Comparison of ENCODE assay signal across 8 cellular contexts in the genomic region with DNA sequence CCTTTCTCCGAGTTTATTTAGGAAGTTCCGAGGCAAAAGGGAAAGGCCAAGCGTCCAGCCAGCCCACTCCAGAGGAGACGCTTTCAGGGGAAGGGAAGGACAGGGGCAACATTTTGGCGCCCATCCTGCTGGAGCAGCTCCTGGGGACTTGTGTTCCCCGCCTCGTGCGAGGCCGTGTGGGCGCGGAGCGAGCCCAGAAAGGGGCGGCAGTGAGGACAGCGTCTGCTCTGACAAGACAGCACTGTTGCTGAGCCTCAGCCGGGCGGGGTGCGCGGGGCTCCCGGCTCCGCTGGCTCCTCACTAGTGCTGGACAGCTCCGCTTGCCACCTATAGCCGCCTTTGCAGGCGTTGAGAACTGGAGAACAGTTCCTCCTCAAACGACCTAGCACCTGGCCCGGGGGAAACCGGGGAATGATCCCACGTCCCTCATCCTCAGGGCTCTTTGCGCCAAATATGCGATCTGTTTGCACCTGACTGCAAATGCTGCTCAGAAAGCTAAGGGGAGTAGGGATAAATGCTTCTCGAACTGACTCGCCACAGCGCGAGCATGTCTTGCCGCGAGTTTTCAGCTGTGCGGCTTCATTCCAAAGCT. TPM values are rescaled to one million over a fixed set of nuclear protein-coding genes. Genes with fewer than 3 reads are reported as not detected.
A peak's percentile ranks its signal among the peaks of the same experiment; 100 is the strongest.
DNase-seq lines count a peak whose midpoint lies in the region; ATAC-seq and TF ChIP-seq lines count a peak whose summit lies in the region.

No MANE protein-coding gene starts in this region.

- H3K27ac Mint-ChIP-seq in osteocyte (ENCODE audit: unreplicated experiment), result no peak overlapping the region
- no peak overlapping the region for H3K27ac Mint-ChIP-seq in CD4-positive, alpha-beta memory T cell

- H3K4me3 ChIP-seq in adipocyte (ENCODE audit: low read length), result peak overlapping the region; percentile 89
- no peak overlapping the region for H3K4me3 ChIP-seq in CD4-positive, alpha-beta memory T cell (ENCODE audit: low read length in 2 of 2)

- H3K27me3 ChIP-seq in adipocyte (replicated peaks; ENCODE audit: control insufficient read depth, insufficient read depth, low read length), result no peaks in the 10 kb centered on the region
- H3K27me3 ChIP-seq in CD4-positive, alpha-beta memory T cell (ENCODE audit: insufficient read depth, low read length), result peaks cover 16% of the 10 kb centered on the region

- H3K36me3 ChIP-seq in adipocyte (ENCODE audit: control insufficient read depth, insufficient read depth, low read length, severe bottlenecking), result no peaks in the 10 kb centered on the region
- H3K36me3 ChIP-seq in CD4-positive, alpha-beta memory T cell (ENCODE audit: insufficient read depth, low read length), result no peaks in the 10 kb centered on the region

- H3K4me3 Mint-ChIP-seq in osteocyte (ENCODE audit: unreplicated experiment), result peak overlapping the region; percentile 79
- peak overlapping the region in 2 of 8 donors; percentile 9 to 12 for H3K4me3 Mint-ChIP-seq in CD4-positive, alpha-beta memory T cell

- intact Hi-C loops in Right ventricle myocardium superior (cut with DNase I), result no loop called here
- intact Hi-C loops in CD4-positive, alpha-beta memory T cell (cut with micrococcal nuclease), result no loop called here

- peaks cover 54% of the 10 kb centered on the region for H3K27me3 Mint-ChIP-seq in osteocyte (ENCODE audit: unreplicated experiment)
- peaks cover 26 to 34% of the 10 kb centered on the region in 2 donors for H3K27me3 Mint-ChIP-seq in CD4-positive, alpha-beta memory T cell

- H3K4me1 Mint-ChIP-seq in osteocyte (ENCODE audit: unreplicated experiment), result peaks cover 12% of the 10 kb centered on the region
- H3K4me1 Mint-ChIP-seq in CD4-positive, alpha-beta memory T cell, result peaks cover 5 to 12% (median 7%) of the 10 kb centered on the region in 4 donors

- H3K36me3 Mint-ChIP-seq in osteocyte (ENCODE audit: unreplicated experiment), result no peaks in the 10 kb centered on the region
- no peaks in the 10 kb centered on the region for H3K36me3 Mint-ChIP-seq in CD4-positive, alpha-beta memory T cell

- TF ChIP-seq CTCF in osteocyte (IDR thresholded peaks at IDR 0.05), result no peak

- DNase-seq in Daoy (ENCODE audit: low read depth), result peak; percentile 67
- DNase-seq in adipocyte (ENCODE audit: low read depth), result peak; percentile 91
- DNase-seq in Right ventricle myocardium superior, result peak; percentile 71
- peak; percentile 88 for DNase-seq in osteocyte (ENCODE audit: extremely low spot score, unreplicated experiment)
- no peak for DNase-seq in OCI-M2 (lab: John Stamatoyannopoulos, UW; ENCODE audit: unreplicated experiment)
- no peak for DNase-seq in COR-L47 (lab: John Stamatoyannopoulos, UW)
- DNase-seq in CD4-positive, alpha-beta memory T cell, result no peak

- no peak overlapping the region for H3K27ac ChIP-seq in CD4-positive, alpha-beta memory T cell (ENCODE audit: low read depth, low read length)

- ATAC-seq in Right ventricle myocardium superior (ENCODE audit: poor library complexity), result peak; percentile 92

- peak; percentile 10; the same call in 1 of the 2 replicates for TF ChIP-seq EP300 in Ishikawa (IDR thresholded peaks at IDR 0.05; ENCODE audit: borderline replicate concordance)

- H3K9me3 ChIP-seq in adipocyte (ENCODE audit: control insufficient read depth, low read length), result no peaks in the 10 kb centered on the region
- no peaks in the 10 kb centered on the region for H3K9me3 ChIP-seq in CD4-positive, alpha-beta memory T cell (ENCODE audit: control insufficient read depth in 1 of 2, low read length in 2 of 2)

- POLR2A ChIA-PET in CD4-positive, alpha-beta memory T cell (lab: Charles Lee; ENCODE audit: partially characterized antibody), result no interaction called here

- CTCF ChIA-PET in CD4-positive, alpha-beta memory T cell (lab: Charles Lee; ENCODE audit: partially characterized antibody), result no interaction called here

- no peaks in the 10 kb centered on the region for H3K9me3 Mint-ChIP-seq in osteocyte (ENCODE audit: unreplicated experiment)
- peaks cover 0 to 13% (median 4%) of the 10 kb centered on the region in 8 donors for H3K9me3 Mint-ChIP-seq in CD4-positive, alpha-beta memory T cell

- peaks cover 13% of the 10 kb centered on the region for H3K4me1 ChIP-seq in adipocyte (ENCODE audit: control insufficient read depth, insufficient read depth, low read length)
- H3K4me1 ChIP-seq in CD4-positive, alpha-beta memory T cell (ENCODE audit: insufficient read depth, low read length), result no peaks in the 10 kb centered on the region

- no peak for TF ChIP-seq RAD21 in Ishikawa (IDR thresholded peaks at IDR 0.05; ENCODE audit: low read depth)

- H3K9ac ChIP-seq in adipocyte (ENCODE audit: low read length), result peak overlapping the region; percentile 41

TF ChIP-seq in Ishikawa, 13 proteins besides CTCF, POLR2A, EP300 and RAD21:
- TF ChIP-seq, protein P1, sequence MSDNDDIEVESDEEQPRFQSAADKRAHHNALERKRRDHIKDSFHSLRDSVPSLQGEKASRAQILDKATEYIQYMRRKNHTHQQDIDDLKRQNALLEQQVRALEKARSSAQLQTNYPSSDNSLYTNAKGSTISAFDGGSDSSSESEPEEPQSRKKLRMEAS (IDR thresholded peaks at IDR 0.05), result peak; percentile 51
- TF ChIP-seq, protein P2, sequence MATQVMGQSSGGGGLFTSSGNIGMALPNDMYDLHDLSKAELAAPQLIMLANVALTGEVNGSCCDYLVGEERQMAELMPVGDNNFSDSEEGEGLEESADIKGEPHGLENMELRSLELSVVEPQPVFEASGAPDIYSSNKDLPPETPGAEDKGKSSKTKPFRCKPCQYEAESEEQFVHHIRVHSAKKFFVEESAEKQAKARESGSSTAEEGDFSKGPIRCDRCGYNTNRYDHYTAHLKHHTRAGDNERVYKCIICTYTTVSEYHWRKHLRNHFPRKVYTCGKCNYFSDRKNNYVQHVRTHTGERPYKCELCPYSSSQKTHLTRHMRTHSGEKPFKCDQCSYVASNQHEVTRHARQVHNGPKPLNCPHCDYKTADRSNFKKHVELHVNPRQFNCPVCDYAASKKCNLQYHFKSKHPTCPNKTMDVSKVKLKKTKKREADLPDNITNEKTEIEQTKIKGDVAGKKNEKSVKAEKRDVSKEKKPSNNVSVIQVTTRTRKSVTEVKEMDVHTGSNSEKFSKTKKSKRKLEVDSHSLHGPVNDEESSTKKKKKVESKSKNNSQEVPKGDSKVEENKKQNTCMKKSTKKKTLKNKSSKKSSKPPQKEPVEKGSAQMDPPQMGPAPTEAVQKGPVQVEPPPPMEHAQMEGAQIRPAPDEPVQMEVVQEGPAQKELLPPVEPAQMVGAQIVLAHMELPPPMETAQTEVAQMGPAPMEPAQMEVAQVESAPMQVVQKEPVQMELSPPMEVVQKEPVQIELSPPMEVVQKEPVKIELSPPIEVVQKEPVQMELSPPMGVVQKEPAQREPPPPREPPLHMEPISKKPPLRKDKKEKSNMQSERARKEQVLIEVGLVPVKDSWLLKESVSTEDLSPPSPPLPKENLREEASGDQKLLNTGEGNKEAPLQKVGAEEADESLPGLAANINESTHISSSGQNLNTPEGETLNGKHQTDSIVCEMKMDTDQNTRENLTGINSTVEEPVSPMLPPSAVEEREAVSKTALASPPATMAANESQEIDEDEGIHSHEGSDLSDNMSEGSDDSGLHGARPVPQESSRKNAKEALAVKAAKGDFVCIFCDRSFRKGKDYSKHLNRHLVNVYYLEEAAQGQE (IDR thresholded peaks at IDR 0.05; ENCODE audit: low read depth), result peak; percentile 93
- no peak for TF ChIP-seq TAF1 (IDR thresholded peaks at IDR 0.05; ENCODE audit: low read depth)

RNA-seq across cellular contexts. Expression of a gene that starts 0.7 kb away (rescaled TPM):
- 0.71 and 1.1 TPM in 2 replicates for total RNA-seq in Daoy (2014; rRNA removed; shearing (Covaris generic))
- total RNA-seq in Right ventricle myocardium superior (10.6 TPM), osteocyte (0.68 and 0.78 TPM in 2 replicates)
- total RNA-seq in CD4-positive, alpha-beta memory T cell, result under 1 TPM in 1 of 2 experiments, not detected in 1; 0.12 TPM
- polyA plus RNA-seq in CD4-positive, alpha-beta memory T cell, result not detected

Comparison
In these comparisons a context has a peak if more than half of its experiments do, and no peak if none do; other contexts are left out.
1. DNase-seq: peak in Daoy (single experiment), adipocyte (single experiment), Right ventricle myocardium superior (single experiment) and osteocyte (single experiment); none in OCI-M2 (single experiment), COR-L47 (single experiment) and CD4-positive, alpha-beta memory T cell (0 of 5).